Comparison of ENCODE assay signal across 9 cellular contexts in genomic region chrX:39171686-39172085, GRCh38.
"Had no signal": no experiment of that assay in that cellular context is flagged by ENCODE, and none has a peak within 500 bp of the region (broad histone marks: within the 10 kb centered on the region; RNA-seq: fewer than 3 reads in every experiment).

No MANE protein-coding gene starts in this region.

- DNase-seq: H9, HCEC 1CT, IMR-90, KG1 had no signal

- FAIRE-seq: H1, H54, HTR-8/SVneo, K562 had no signal

- H3K4me3 ChIP-seq: GM23338, K562 had no signal
